ENCODE assay signal across 8 cellular contexts in genomic region chr1:146007048-146007784, GRCh38. TPM values are rescaled to one million over a fixed set of nuclear protein-coding genes. Genes with fewer than 3 reads are reported as not detected.
A peak's percentile ranks its signal among the peaks of the same experiment; 100 is the strongest.
DNase-seq lines count a peak whose midpoint lies in the region; ATAC-seq, FAIRE-seq and TF ChIP-seq lines count a peak whose summit lies in the region.

No MANE protein-coding gene starts in this region.

- 0% methylated on average over 3 of the region's 3 CpGs for WGBS in stomach, 5 donors

- H3K4me3 ChIP-seq in endothelial cell of umbilical vein (replicated peaks in 1 of 3; ENCODE audit: insufficient read depth in 1 of 3, low read depth in 1 of 3, low read length in 3 of 3) = no peak overlapping the region
- H3K4me3 ChIP-seq in mucosa of rectum (ENCODE audit: low read length in 2 of 2) = no peak overlapping the region
- H3K4me3 ChIP-seq in stomach = peak overlapping the region in 1 of 4 donors; percentile 11

- CTCF ChIA-PET in activated CD8-positive, alpha-beta T cell treated with anti-CD3 and anti-CD28 coated beads, Interleukin-2, amount 10 ng/mL, durations not matched to agents 7 days and 5 days (lab: Charles Lee) = interaction anchor here (0.6 to 10.1 kb wide), 21 partner anchors 10 to 255 kb away, joined by 3 to 269 read pairs (median 7); partner anchors contain the start of genes ANKRD34A, HJV, LIX1L and NUDT17
- CTCF ChIA-PET in endothelial cell of umbilical vein (lab: Charles Lee) = interaction anchor here (0.6 to 12.6 kb wide), 26 partner anchors 11 to 182 kb away, joined by 3 to 496 read pairs (median 7); partner anchors contain the start of genes ANKRD34A, HJV, LIX1L and NUDT17

- no peaks in the 10 kb centered on the region for H3K36me3 ChIP-seq in endothelial cell of umbilical vein (ENCODE audit: control insufficient read depth in 2 of 2, extremely low read depth in 1 of 2, insufficient read depth in 2 of 2, low read length in 2 of 2)
- no peaks in the 10 kb centered on the region for H3K36me3 ChIP-seq in mucosa of rectum (ENCODE audit: control insufficient read depth in 2 of 2, insufficient read depth in 2 of 2, low read length in 2 of 2)
- H3K36me3 ChIP-seq in stomach = no peaks in the 10 kb centered on the region

- in situ Hi-C loops in G401 (cut with HindIII; ENCODE audit: low sequenced_read_pairs) = no loop called here

- peak overlapping the region; percentile 91 for H3K27ac Mint-ChIP-seq in activated CD8-positive, alpha-beta T cell treated with anti-CD3 and anti-CD28 coated beads, Interleukin-2, amount 10 ng/mL, durations not matched to agents 7 days and 5 days

- intact Hi-C loops in endothelial cell of umbilical vein (cut with micrococcal nuclease) = loop anchor here (1.0 kb wide), 2 partner anchors 30 to 116 kb away; no protein-coding TSS in a partner anchor
- intact Hi-C loops in stomach (cut with DNase I; ENCODE audit: low total_unique reads) = no loop called here

- H3K36me3 Mint-ChIP-seq in activated CD8-positive, alpha-beta T cell treated with anti-CD3 and anti-CD28 coated beads, Interleukin-2, amount 10 ng/mL, durations not matched to agents 7 days and 5 days (ENCODE audit: low read depth) = no peaks in the 10 kb centered on the region

- H3K79me2 ChIP-seq in endothelial cell of umbilical vein (ENCODE audit: control insufficient read depth, insufficient read depth, low read length) = no peaks in the 10 kb centered on the region

- peak; percentile 73 for FAIRE-seq in endothelial cell of umbilical vein (lab: Jason Lieb, UNC)

- peak overlapping the region; percentile 43 for H3K4me2 ChIP-seq in endothelial cell of umbilical vein (ENCODE audit: insufficient read depth, low read length)

- POLR2A ChIA-PET in activated CD8-positive, alpha-beta T cell treated with anti-CD3 and anti-CD28 coated beads, Interleukin-2, amount 10 ng/mL, durations not matched to agents 7 days and 5 days (lab: Charles Lee) = interaction anchor here (0.6 to 4.7 kb wide), 13 partner anchors 9 to 181 kb away, joined by 3 to 61 read pairs (median 4); partner anchors contain the start of genes LIX1L, PEX11B, RBM8A and TXNIP
- POLR2A ChIA-PET in endothelial cell of umbilical vein (lab: Charles Lee) = interaction anchor here (0.7 to 1.7 kb wide), 2 partner anchors 20 to 43 kb away, joined by 3 to 4 read pairs; partner anchors contain the start of genes ANKRD34A and POLR3GL

- H3K27ac ChIP-seq in endothelial cell of umbilical vein (ENCODE audit: insufficient read depth, low read depth, low read length) (peak overlapping the region; percentile 5), mucosa of rectum (ENCODE audit: low read depth in 2 of 2, low read length in 2 of 2) (peak overlapping the region; percentile 61 to 70), stomach (peak overlapping the region; percentile 72 to 89 (median 76))

- TF ChIP-seq CTCF in endothelial cell of umbilical vein (IDR thresholded peaks at IDR 0.05; ENCODE audit: extremely low read depth in 1 of 2, insufficient read depth in 1 of 2, low read depth in 1 of 2, low read length in 2 of 2) (peak; percentile 44 to 53), stomach (IDR thresholded peaks at IDR 0.05) (peak in 5 of 7 experiments; percentile 43 to 94 (median 85))

- H3K9me3 Mint-ChIP-seq in activated CD8-positive, alpha-beta T cell treated with anti-CD3 and anti-CD28 coated beads, Interleukin-2, amount 10 ng/mL, durations not matched to agents 7 days and 5 days (ENCODE audit: insufficient read depth) = no peaks in the 10 kb centered on the region

- dilution Hi-C loops in endothelial cell of umbilical vein (cut with MboI; ENCODE audit: extremely low pct_ligation_motif_present, low sequenced_read_pairs) = no loop called here

- DNase-seq in G401 (ENCODE audit: low spot score) (peak; percentile 91), HT1080 (ENCODE audit: low read depth) (peak; percentile 64), NOMO-1 (lab: John Stamatoyannopoulos, UW; ENCODE audit: unreplicated experiment in 2 of 2) (peak; percentile 80 to 92), endothelial cell of umbilical vein (ENCODE audit: low read depth, low spot score) (peak; percentile 84), stomach (peak; percentile 60), HPDE6-E6E7 (ENCODE audit: extremely low spot score) (no peak)
- DNase-seq in activated CD8-positive, alpha-beta T cell treated with anti-CD3 and anti-CD28 coated beads, Interleukin-2, amount 10 ng/mL, durations not matched to agents 7 days and 5 days = peak; percentile 88

- H3K4me1 ChIP-seq in endothelial cell of umbilical vein (ENCODE audit: control insufficient read depth, extremely low read depth, insufficient read depth, low read length) (peaks cover 4% of the 10 kb centered on the region), mucosa of rectum (ENCODE audit: control insufficient read depth in 2 of 2, insufficient read depth in 2 of 2, low read length in 2 of 2) (peaks cover 0 to 8% of the 10 kb centered on the region in 2 donors), stomach (peaks cover 11 to 45% (median 23%) of the 10 kb centered on the region in 4 donors)

- peak overlapping the region; percentile 95 for H2AFZ ChIP-seq in endothelial cell of umbilical vein (ENCODE audit: low read depth, low read length)

- peak; percentile 93 for ATAC-seq in activated CD8-positive, alpha-beta T cell treated with anti-CD3 and anti-CD28 coated beads, Interleukin-2, amount 10 ng/mL, durations not matched to agents 7 days and 5 days

- BruUV-seq in endothelial cell of umbilical vein (replicated peaks; lab: Mats Ljungman, UMichigan) = no TSS peak

- no peak for TF ChIP-seq POLR2A in endothelial cell of umbilical vein (IDR thresholded peaks at IDR 0.05; ENCODE audit: low read depth, low read length)
- TF ChIP-seq POLR2A in stomach (IDR thresholded peaks at IDR 0.05) = peak in 1 of 4 donors; percentile 40

- H3K4me1 Mint-ChIP-seq in activated CD8-positive, alpha-beta T cell treated with anti-CD3 and anti-CD28 coated beads, Interleukin-2, amount 10 ng/mL, durations not matched to agents 7 days and 5 days (ENCODE audit: low read depth) = peaks cover 38% of the 10 kb centered on the region

- no peaks in the 10 kb centered on the region for H4K20me1 ChIP-seq in endothelial cell of umbilical vein (replicated peaks; ENCODE audit: control insufficient read depth, extremely low read depth, insufficient read depth, low read length)

- H3K9ac ChIP-seq in endothelial cell of umbilical vein (replicated peaks; ENCODE audit: extremely low read depth, insufficient read depth, low read length) (no peak overlapping the region), mucosa of rectum (ENCODE audit: low read depth in 1 of 2, low read length in 2 of 2) (peak overlapping the region; percentile 18 to 24)

- no peaks in the 10 kb centered on the region for H3K27me3 Mint-ChIP-seq in activated CD8-positive, alpha-beta T cell treated with anti-CD3 and anti-CD28 coated beads, Interleukin-2, amount 10 ng/mL, durations not matched to agents 7 days and 5 days (ENCODE audit: low read depth)

- no peaks in the 10 kb centered on the region for H3K9me1 ChIP-seq in endothelial cell of umbilical vein (replicated peaks; ENCODE audit: control insufficient read depth, extremely low read depth, insufficient read depth, low read length)

- H3K4me3 Mint-ChIP-seq in activated CD8-positive, alpha-beta T cell treated with anti-CD3 and anti-CD28 coated beads, Interleukin-2, amount 10 ng/mL, durations not matched to agents 7 days and 5 days = peak overlapping the region; percentile 69

- peak; percentile 55 for TF ChIP-seq EP300 in stomach (IDR thresholded peaks at IDR 0.05)

- H3K27me3 ChIP-seq in endothelial cell of umbilical vein (ENCODE audit: control insufficient read depth in 2 of 2, insufficient read depth in 2 of 2, low read length in 2 of 2) = no peaks in the 10 kb centered on the region
- H3K27me3 ChIP-seq in mucosa of rectum (ENCODE audit: control insufficient read depth in 2 of 2, insufficient read depth in 2 of 2, low read length in 2 of 2) = no peaks in the 10 kb centered on the region
- H3K27me3 ChIP-seq in stomach = no peaks in the 10 kb centered on the region

- H3K9me3 ChIP-seq in endothelial cell of umbilical vein (replicated peaks; ENCODE audit: control insufficient read depth, insufficient read depth, low read length) (no peaks in the 10 kb centered on the region), mucosa of rectum (ENCODE audit: control insufficient read depth in 2 of 2, low read length in 2 of 2) (no peaks in the 10 kb centered on the region), stomach (no peaks in the 10 kb centered on the region)

RNA-seq across cellular contexts. Expression of gene TXNIP, which starts 10.8 kb away (rescaled TPM):
- 1.8 and 4.7 TPM in 2 replicates for total RNA-seq in G401 (2014; rRNA removed; shearing (Covaris generic))
- total RNA-seq in HT1080 (2014; rRNA removed; shearing (Covaris generic)) = 10.4 and 11.9 TPM in 2 replicates
- 44.8 and 66.1 TPM in 2 replicates for polyA plus RNA-seq in HT1080 (2015; cell fraction: cytosol; rRNA removed)
- polyA plus RNA-seq in HT1080 (2015; cell fraction: nucleus; rRNA removed) = 201 and 248 TPM in 2 replicates
- total RNA-seq in activated CD8-positive, alpha-beta T cell treated with anti-CD3 and anti-CD28 coated beads, Interleukin-2, amount 10 ng/mL, durations not matched to agents 7 days and 5 days = 100 to 1,000 TPM; 190 to 195 TPM
- 7.6 and 9.1 TPM in 2 replicates for total RNA-seq in endothelial cell of umbilical vein
- polyA plus RNA-seq in endothelial cell of umbilical vein = 21.8 and 31.3 TPM in 2 replicates
- 15.1 and 18.3 TPM in 2 replicates for polyA plus RNA-seq in endothelial cell of umbilical vein (2011; cell fraction: cytosol; rRNA removed)
- polyA plus RNA-seq in endothelial cell of umbilical vein (2011; cell fraction: nucleus; rRNA removed) = 15.3 and 21.3 TPM in 2 replicates
- 14.7 and 22.5 TPM in 2 replicates for polyA plus RNA-seq in endothelial cell of umbilical vein (2012)
- 53.0 and 74.0 TPM in 2 replicates for polyA minus RNA-seq in endothelial cell of umbilical vein
- polyA minus RNA-seq in endothelial cell of umbilical vein (2011; cell fraction: cytosol; rRNA and poly(A)+ RNA removed) = 125 TPM
- 15.0 and 23.3 TPM in 2 replicates for polyA minus RNA-seq in endothelial cell of umbilical vein (2011; cell fraction: nucleus; rRNA and poly(A)+ RNA removed)
- 1,000 to 10,000 TPM in 3 of 5 donors, 100 to 1,000 TPM in 2; 204 to 3,386 (median 1,054) TPM for total RNA-seq in stomach
- 100 to 1,000 TPM; 217 to 613 (median 334) TPM for polyA plus RNA-seq in stomach

RNA-seq across cellular contexts. Expression of gene HJV, which starts 14.3 kb away (rescaled TPM):
- not detected in 2 replicates for total RNA-seq in G401 (2014; rRNA removed; shearing (Covaris generic))
- total RNA-seq in HT1080 (2014; rRNA removed; shearing (Covaris generic)) = not detected in 2 replicates
- not detected in 2 replicates for polyA plus RNA-seq in HT1080 (2015; cell fraction: cytosol; rRNA removed)
- not detected in 2 replicates for polyA plus RNA-seq in HT1080 (2015; cell fraction: nucleus; rRNA removed)
- not detected for total RNA-seq in activated CD8-positive, alpha-beta T cell treated with anti-CD3 and anti-CD28 coated beads, Interleukin-2, amount 10 ng/mL, durations not matched to agents 7 days and 5 days
- total RNA-seq in endothelial cell of umbilical vein = not detected in 2 replicates
- not detected in 2 replicates for polyA plus RNA-seq in endothelial cell of umbilical vein
- not detected in 2 replicates for polyA plus RNA-seq in endothelial cell of umbilical vein (2011; cell fraction: cytosol; rRNA removed)
- not detected in 2 replicates for polyA plus RNA-seq in endothelial cell of umbilical vein (2011; cell fraction: nucleus; rRNA removed)
- polyA plus RNA-seq in endothelial cell of umbilical vein (2012) = not detected in 2 replicates
- polyA minus RNA-seq in endothelial cell of umbilical vein = not detected in 2 replicates
- polyA minus RNA-seq in endothelial cell of umbilical vein (2011; cell fraction: cytosol; rRNA and poly(A)+ RNA removed) = not detected
- polyA minus RNA-seq in endothelial cell of umbilical vein (2011; cell fraction: nucleus; rRNA and poly(A)+ RNA removed) = not detected in 2 replicates
- not detected for total RNA-seq in stomach
- not detected for polyA plus RNA-seq in stomach

RNA-seq across cellular contexts. Expression of gene POLR3GL, which starts 42.7 kb away (rescaled TPM):
- 13.4 and 13.5 TPM in 2 replicates for total RNA-seq in G401 (2014; rRNA removed; shearing (Covaris generic))
- 6.6 and 8.3 TPM in 2 replicates for total RNA-seq in HT1080 (2014; rRNA removed; shearing (Covaris generic))
- 11.9 and 12.1 TPM in 2 replicates for polyA plus RNA-seq in HT1080 (2015; cell fraction: cytosol; rRNA removed)
- 4.8 and 6.5 TPM in 2 replicates for polyA plus RNA-seq in HT1080 (2015; cell fraction: nucleus; rRNA removed)
- total RNA-seq in activated CD8-positive, alpha-beta T cell treated with anti-CD3 and anti-CD28 coated beads, Interleukin-2, amount 10 ng/mL, durations not matched to agents 7 days and 5 days = 10 to 100 TPM; 25.0 to 26.5 TPM
- 15.3 and 18.8 TPM in 2 replicates for total RNA-seq in endothelial cell of umbilical vein
- 10.6 and 12.4 TPM in 2 replicates for polyA plus RNA-seq in endothelial cell of umbilical vein
- 17.6 and 19.4 TPM in 2 replicates for polyA plus RNA-seq in endothelial cell of umbilical vein (2011; cell fraction: cytosol; rRNA removed)
- polyA plus RNA-seq in endothelial cell of umbilical vein (2011; cell fraction: nucleus; rRNA removed) = 7.8 and 9.3 TPM in 2 replicates
- polyA plus RNA-seq in endothelial cell of umbilical vein (2012) = 26.8 and 28.7 TPM in 2 replicates
- 6.5 and 6.9 TPM in 2 replicates for polyA minus RNA-seq in endothelial cell of umbilical vein
- 2.2 TPM for polyA minus RNA-seq in endothelial cell of umbilical vein (2011; cell fraction: cytosol; rRNA and poly(A)+ RNA removed)
- polyA minus RNA-seq in endothelial cell of umbilical vein (2011; cell fraction: nucleus; rRNA and poly(A)+ RNA removed) = 2.4 and 4.9 TPM in 2 replicates
- total RNA-seq in stomach = 100 to 1,000 TPM in 1 of 5 donors, 10 to 100 TPM in 3, 1 to 10 TPM in 1; 5.8 to 165 (median 18.9) TPM
- 10 to 100 TPM; 31.4 to 53.2 (median 43.9) TPM for polyA plus RNA-seq in stomach

RNA-seq across cellular contexts. Expression of gene ANKRD34A, which starts 42.8 kb away (rescaled TPM):
- total RNA-seq in G401 (2014; rRNA removed; shearing (Covaris generic)) = 2.5 and 16.1 TPM in 2 replicates
- total RNA-seq in HT1080 (2014; rRNA removed; shearing (Covaris generic)) = 0.94 and 1.1 TPM in 2 replicates
- polyA plus RNA-seq in HT1080 (2015; cell fraction: cytosol; rRNA removed) = 0.75 and 0.81 TPM in 2 replicates
- 2.7 and 3.1 TPM in 2 replicates for polyA plus RNA-seq in HT1080 (2015; cell fraction: nucleus; rRNA removed)
- 1 to 10 TPM; 1.8 to 2.4 TPM for total RNA-seq in activated CD8-positive, alpha-beta T cell treated with anti-CD3 and anti-CD28 coated beads, Interleukin-2, amount 10 ng/mL, durations not matched to agents 7 days and 5 days
- 0.24 and 0.60 TPM in 2 replicates for total RNA-seq in endothelial cell of umbilical vein
- 0.41 and 0.43 TPM in 2 replicates for polyA plus RNA-seq in endothelial cell of umbilical vein
- 0.21 and 0.30 TPM in 2 replicates for polyA plus RNA-seq in endothelial cell of umbilical vein (2011; cell fraction: cytosol; rRNA removed)
- polyA plus RNA-seq in endothelial cell of umbilical vein (2011; cell fraction: nucleus; rRNA removed) = 0.84 and 1.1 TPM in 2 replicates
- polyA plus RNA-seq in endothelial cell of umbilical vein (2012) = 0.28 and 0.38 TPM in 2 replicates
- polyA minus RNA-seq in endothelial cell of umbilical vein = 0.06 and 0.07 TPM in 2 replicates
- polyA minus RNA-seq in endothelial cell of umbilical vein (2011; cell fraction: cytosol; rRNA and poly(A)+ RNA removed) = 0.61 TPM
- polyA minus RNA-seq in endothelial cell of umbilical vein (2011; cell fraction: nucleus; rRNA and poly(A)+ RNA removed) = 0.29 and 0.58 TPM in 2 replicates
- 1 to 10 TPM in 1 of 5 donors, under 1 TPM in 2, not detected in 2; 0.73 to 2.6 (median 0.87) TPM for total RNA-seq in stomach
- under 1 TPM in 2 of 3 donors, not detected in 1; 0.19 to 0.45 TPM for polyA plus RNA-seq in stomach

RNA-seq across cellular contexts. Expression of gene LIX1L, which starts 49.4 kb away (rescaled TPM):
- 31.7 and 32.1 TPM in 2 replicates for total RNA-seq in G401 (2014; rRNA removed; shearing (Covaris generic))
- total RNA-seq in HT1080 (2014; rRNA removed; shearing (Covaris generic)) = 16.3 and 24.7 TPM in 2 replicates
- 44.5 and 52.9 TPM in 2 replicates for polyA plus RNA-seq in HT1080 (2015; cell fraction: cytosol; rRNA removed)
- polyA plus RNA-seq in HT1080 (2015; cell fraction: nucleus; rRNA removed) = 22.7 and 25.6 TPM in 2 replicates
- 10 to 100 TPM; 45.8 to 48.4 TPM for total RNA-seq in activated CD8-positive, alpha-beta T cell treated with anti-CD3 and anti-CD28 coated beads, Interleukin-2, amount 10 ng/mL, durations not matched to agents 7 days and 5 days
- 54.9 and 55.6 TPM in 2 replicates for total RNA-seq in endothelial cell of umbilical vein
- polyA plus RNA-seq in endothelial cell of umbilical vein = 48.4 and 56.4 TPM in 2 replicates
- 50.1 and 53.0 TPM in 2 replicates for polyA plus RNA-seq in endothelial cell of umbilical vein (2011; cell fraction: cytosol; rRNA removed)
- polyA plus RNA-seq in endothelial cell of umbilical vein (2011; cell fraction: nucleus; rRNA removed) = 19.2 and 23.4 TPM in 2 replicates
- 17.1 and 20.3 TPM in 2 replicates for polyA plus RNA-seq in endothelial cell of umbilical vein (2012)
- 47.6 and 49.9 TPM in 2 replicates for polyA minus RNA-seq in endothelial cell of umbilical vein
- polyA minus RNA-seq in endothelial cell of umbilical vein (2011; cell fraction: cytosol; rRNA and poly(A)+ RNA removed) = 21.5 TPM
- polyA minus RNA-seq in endothelial cell of umbilical vein (2011; cell fraction: nucleus; rRNA and poly(A)+ RNA removed) = 10.5 and 13.3 TPM in 2 replicates
- total RNA-seq in stomach = 10 to 100 TPM in 3 of 5 donors, 1 to 10 TPM in 2; 5.8 to 28.4 (median 14.0) TPM
- 1 to 10 TPM; 7.2 to 8.2 (median 7.4) TPM for polyA plus RNA-seq in stomach

Comparison
In these comparisons a context has a peak if more than half of its experiments do, and no peak if none do; other contexts are left out.
1. H3K27ac ChIP-seq: peak in every context shown above with its lines; median percentile 76 in stomach; 66 in mucosa of rectum; 5 in endothelial cell of umbilical vein.
2. RNA of gene TXNIP, which starts 10.8 kb away (total RNA-seq): 204 to 3,386 TPM in stomach and 190 to 195 TPM in activated CD8-positive, alpha-beta T cell treated with anti-CD3 and anti-CD28 coated beads, Interleukin-2, amount 10 ng/mL, durations not matched to agents 7 days and 5 days; 10.4 to 11.9 TPM in HT1080, 7.6 to 9.1 TPM in endothelial cell of umbilical vein and 1.8 to 4.7 TPM in G401; every median in the first group is over 10 times any median in the second.